In the genomic region with DNA sequence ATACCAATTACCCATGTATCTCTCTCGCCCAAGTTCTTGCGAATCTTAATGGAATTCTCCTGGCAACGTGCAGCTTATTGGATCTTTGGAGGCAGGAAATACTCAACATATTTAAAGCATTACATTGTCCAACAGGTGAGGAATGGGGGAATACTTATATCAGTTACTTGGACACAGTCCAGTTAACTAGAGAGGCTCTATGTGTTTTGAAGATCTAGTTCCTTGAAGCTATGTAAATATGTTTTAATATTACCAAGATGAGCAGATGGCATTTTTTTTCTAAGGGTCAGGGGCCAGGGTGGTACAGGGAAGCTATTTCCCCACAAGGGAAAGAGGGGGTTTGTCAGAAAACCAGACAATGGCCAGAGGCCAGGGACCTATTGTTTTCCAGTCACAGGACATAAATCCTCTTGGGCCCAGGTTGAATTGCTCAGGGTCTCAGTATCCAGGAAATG, we compare ENCODE assay signal across 20 cellular contexts. TPM values are rescaled to one million over a fixed set of nuclear protein-coding genes. Genes with fewer than 3 reads are reported as not detected.
DNase-seq lines count a peak whose midpoint lies in the region; ATAC-seq and TF ChIP-seq lines count a peak whose summit lies in the region.
"Had no signal": no experiment of that assay in that cellular context is flagged by ENCODE, and none has a peak within 500 bp of the region (broad histone marks: within the 10 kb centered on the region; RNA-seq: fewer than 3 reads in every experiment).

No MANE protein-coding gene starts in this region.

- CTCF ChIA-PET in SK-N-SH (lab: Yijun Ruan, JAX): interaction anchor here (0.9 to 2.1 kb wide), 6 partner anchors 10 to 70 kb away, joined by 3 to 9 read pairs (median 4); partner anchors contain the start of genes FAM210A, MC5R and RNMT

- H3K9me3 ChIP-seq in SK-N-SH (no peaks in the 10 kb centered on the region), skeletal muscle satellite cell (replicated peaks; ENCODE audit: low read length) (no peaks in the 10 kb centered on the region)
- H3K9me3 ChIP-seq: MG63, mucosa of descending colon had no signal

- H3K36me3 ChIP-seq in SK-N-SH (replicated peaks in 1 of 2; ENCODE audit: control insufficient read depth in 1 of 2, insufficient read depth in 2 of 2, low read length in 1 of 2) (no peaks in the 10 kb centered on the region), skeletal muscle satellite cell (ENCODE audit: insufficient read depth, low read length) (no peaks in the 10 kb centered on the region)
- H3K36me3 ChIP-seq: MG63 had no signal

- H3K79me2 ChIP-seq in SK-N-SH (ENCODE audit: insufficient read depth): no peaks in the 10 kb centered on the region
- H3K79me2 ChIP-seq: parathyroid adenoma had no signal

- no peak for TF ChIP-seq RAD21 in SK-N-SH (IDR thresholded peaks at IDR 0.05; ENCODE audit: low read length)

- no peaks in the 10 kb centered on the region for H4K20me1 ChIP-seq in SK-N-SH (ENCODE audit: insufficient read depth)

- H3K4me1 ChIP-seq in SK-N-SH (ENCODE audit: control insufficient read depth in 1 of 2, insufficient read depth in 2 of 2, low read depth in 1 of 2, low read length in 1 of 2) (peaks cover 0 to 8% of the 10 kb centered on the region in 2 experiments; a peak in 1 of 4 replicates), skeletal muscle satellite cell (ENCODE audit: control insufficient read depth, insufficient read depth, low read length) (peaks cover 16% of the 10 kb centered on the region)
- H3K4me1 ChIP-seq: parathyroid adenoma had no signal

- H3K27me3 ChIP-seq in SK-N-SH (ENCODE audit: insufficient read depth) (peaks cover 24% of the 10 kb centered on the region; the same call in 1 of the 2 replicates), skeletal muscle satellite cell (ENCODE audit: control insufficient read depth, insufficient read depth, low read length) (no peaks in the 10 kb centered on the region)
- H3K27me3 ChIP-seq: MG63 had no signal

- no peak for TF ChIP-seq CTCF in SK-N-SH (IDR thresholded peaks at IDR 0.05)

- no peak overlapping the region for H3K9ac ChIP-seq in SK-N-SH
- H3K9ac ChIP-seq in skeletal muscle satellite cell (ENCODE audit: low read depth, low read length): no peak overlapping the region
- H3K9ac ChIP-seq: parathyroid adenoma had no signal

- 37% methylated on average over 3 of the region's 3 CpGs for WGBS in SK-N-SH (ENCODE audit: low lambda C conversion rate)

- no peak for DNase-seq in SK-N-SH
- peak; percentile 15 for DNase-seq in RPMI7951 (ENCODE audit: low read depth)
- DNase-seq in epithelial cell of prostate (ENCODE audit: low read depth, low spot score): peak; percentile 48
- DNase-seq in stimulated activated CD8-positive, alpha-beta memory T cell treated with anti-CD3 and anti-CD28 coated beads, Interleukin-4, amount 100 ng/mL, for 48 hours: no peak
- DNase-seq: activated CD4-positive, CD25-positive, alpha-beta regulatory T cell treated with anti-CD3 and anti-CD28 coated beads, Interleukin-2, amount 50 U/mL, for 72 hours; activated naive CD4-positive, alpha-beta T cell treated with Interleukin-2 at 50 U/mL for 16 hours; CD8-positive, alpha-beta memory T cell; effector memory CD4-positive, alpha-beta T cell; foreskin melanocyte; GF-D8; MG63; mucosa of descending colon; NCI-H187 treated with DMSO at 0.1 percent for 48 hours; RPMI8226; T-helper 2 cell had no signal

- no peaks in the 10 kb centered on the region for H3F3A ChIP-seq in SK-N-SH (replicated peaks; ENCODE audit: insufficient read depth)

- TF ChIP-seq EP300 in SK-N-SH (IDR thresholded peaks at IDR 0.05; ENCODE audit: borderline replicate concordance in 1 of 2, low read depth in 1 of 2, low read length in 1 of 2): no peak

- no peak; the same call in 2 of the 3 replicates for ATAC-seq in SK-N-SH treated with all-trans-retinoic acid at 6 μM for 48 hours
- no peak for ATAC-seq in HG02623 (IDR thresholded peaks at IDR 0.05; ENCODE audit: unreplicated experiment)
- no peak for ATAC-seq in GM18502 (IDR thresholded peaks at IDR 0.05; ENCODE audit: poor library complexity, unreplicated experiment)
- ATAC-seq: mucosa of descending colon had no signal

- no peak overlapping the region for H3K4me2 ChIP-seq in SK-N-SH
- H3K4me2 ChIP-seq in skeletal muscle satellite cell (ENCODE audit: low read length): peak overlapping the region; percentile 42

- POLR2A ChIA-PET in SK-N-SH (lab: Yijun Ruan, JAX): no interaction called here

- H3K27ac ChIP-seq in SK-N-SH (ENCODE audit: low read depth in 2 of 2, low read length in 1 of 2) (no peak overlapping the region), epithelial cell of prostate (peak overlapping the region; percentile 78)
- H3K27ac ChIP-seq: parathyroid adenoma had no signal

- no peaks in the 10 kb centered on the region for H3K9me2 ChIP-seq in SK-N-SH

- H2AFZ ChIP-seq in SK-N-SH (ENCODE audit: low read depth): peak overlapping the region; percentile 74; the same call in 1 of the 2 replicates
- H2AFZ ChIP-seq: parathyroid adenoma had no signal

- H3K4me3 ChIP-seq in SK-N-SH (ENCODE audit: low read depth in 2 of 2, low read length in 1 of 2): 0 out of 4 replicates have a peak overlapping the region, but pooled peaks have one; percentile 32 to 43
- H3K4me3 ChIP-seq in skeletal muscle satellite cell (ENCODE audit: low read length): no peak overlapping the region
- H3K4me3 ChIP-seq: MG63, mucosa of descending colon had no signal

TF ChIP-seq in SK-N-SH, 30 proteins besides CTCF, POLR2A, EP300 and RAD21:
- TF ChIP-seq FOXM1 (IDR thresholded peaks at IDR 0.05; ENCODE audit: low read depth) (no peak), PBX3 (IDR thresholded peaks at IDR 0.05) (no peak), NRF1 (IDR thresholded peaks at IDR 0.05; ENCODE audit: low read depth, low read length) (no peak), POLR2AphosphoS5 (IDR thresholded peaks at IDR 0.05; ENCODE audit: low read depth, low read length) (no peak), RCOR1 (IDR thresholded peaks at IDR 0.05; ENCODE audit: low read length) (no peak)
TF ChIP-seq in SK-N-SH: peak in this region for 0.

TF ChIP-seq in SK-N-SH treated with all-trans-retinoic acid at 6 μM for 48 hours, 23 proteins besides CTCF, POLR2A, EP300 and RAD21 (continues in another document):
- TF ChIP-seq ZFP3 (CRISPR knock-in tag; IDR thresholded peaks at IDR 0.05): no peak
- no peak for TF ChIP-seq GLIS3 (CRISPR knock-in tag; IDR thresholded peaks at IDR 0.05)
- no peak for TF ChIP-seq TOX (CRISPR knock-in tag; IDR thresholded peaks at IDR 0.05; ENCODE audit: borderline replicate concordance)
- TF ChIP-seq ARNTL (CRISPR knock-in tag; IDR thresholded peaks at IDR 0.05; ENCODE audit: borderline replicate concordance, low read depth): no peak
- no peak for TF ChIP-seq RARB (CRISPR knock-in tag; IDR thresholded peaks at IDR 0.05)
- TF ChIP-seq ZNF70 (CRISPR knock-in tag; IDR thresholded peaks at IDR 0.05): no peak
- TF ChIP-seq OSR1 (CRISPR knock-in tag; IDR thresholded peaks at IDR 0.05): no peak
- no peak for TF ChIP-seq POU6F1 (CRISPR knock-in tag; IDR thresholded peaks at IDR 0.05; ENCODE audit: borderline replicate concordance, low read depth)
- no peak for TF ChIP-seq ISL1 (CRISPR knock-in tag; IDR thresholded peaks at IDR 0.05)
- no peak for TF ChIP-seq CREB5 (CRISPR knock-in tag; IDR thresholded peaks at IDR 0.05; ENCODE audit: low read depth)
- no peak for TF ChIP-seq TCF4 (CRISPR knock-in tag; IDR thresholded peaks at IDR 0.05; ENCODE audit: borderline replicate concordance)
- TF ChIP-seq ZNF565 (CRISPR knock-in tag; conservative IDR thresholded peaks at IDR 0.05; ENCODE audit: low read depth): no peak
- no peak for TF ChIP-seq ZC3H10 (CRISPR knock-in tag; IDR thresholded peaks at IDR 0.05)
- TF ChIP-seq PPARA (CRISPR knock-in tag; IDR thresholded peaks at IDR 0.05; ENCODE audit: borderline replicate concordance): no peak
- no peak for TF ChIP-seq BACH2 (CRISPR knock-in tag; IDR thresholded peaks at IDR 0.05; ENCODE audit: borderline replicate concordance)

RNA-seq across cellular contexts. Expression of gene MC5R, which starts 26.8 kb away (rescaled TPM):
- polyA plus RNA-seq in SK-N-SH (2012; rRNA removed): not detected in 2 replicates
- polyA plus RNA-seq in SK-N-SH (2012; cell fraction: cytosol; rRNA removed): not detected in 2 replicates
- not detected in 2 replicates for polyA plus RNA-seq in SK-N-SH (2012; cell fraction: nucleus; rRNA removed)
- total RNA-seq in RPMI7951 (2014; rRNA removed; shearing (Covaris generic)): 0.49 TPM in 1 of 2 replicates, not detected in the other
- total RNA-seq in skeletal muscle satellite cell (2012; rRNA removed): not detected in 2 replicates
- total RNA-seq: CD8-positive, alpha-beta memory T cell; mucosa of descending colon had no signal
- polyA plus RNA-seq: CD8-positive, alpha-beta memory T cell had no signal

Comparison
In these comparisons a context has a peak if more than half of its experiments do, and no peak if none do; other contexts are left out.
1. DNase-seq: peak in RPMI7951 (single experiment) and epithelial cell of prostate (single experiment); none in SK-N-SH (single experiment) and stimulated activated CD8-positive, alpha-beta memory T cell treated with anti-CD3 and anti-CD28 coated beads, Interleukin-4, amount 100 ng/mL, for 48 hours (single experiment).